Comparison of ENCODE assay signal across 8 cellular contexts in genomic region chr6:83615025-83615999, GRCh38.
A peak's percentile ranks its signal among the peaks of the same experiment; 100 is the strongest.
DNase-seq lines count a peak whose midpoint lies in the region; ATAC-seq and TF ChIP-seq lines count a peak whose summit lies in the region.

No MANE protein-coding gene starts in this region.

- H3K36me3 ChIP-seq in psoas muscle (ENCODE audit: insufficient read depth in 1 of 2, low read depth in 1 of 2): no peaks in the 10 kb centered on the region

- H3K9me3 Mint-ChIP-seq in T-cell: no peaks in the 10 kb centered on the region

- POLR2A ChIA-PET in T-cell (lab: Charles Lee): interaction anchor here in 1 of 2 donors (0.6 kb wide), 1 partner anchor 396 kb away, joined by 8 read pairs; no protein-coding TSS in a partner anchor

- CTCF ChIA-PET in T-cell (lab: Charles Lee): interaction anchor here (0.5 to 1.9 kb wide), 8 partner anchors 11 to 1708 kb away, joined by 4 to 11 read pairs (median 4); no protein-coding TSS in a partner anchor

- no peak overlapping the region for H3K27ac ChIP-seq in psoas muscle

- H3K9me3 ChIP-seq in psoas muscle: no peaks in the 10 kb centered on the region

- WGBS in psoas muscle, 3 donors: 69 to 76% (median 74%) methylated on average over 6 of the region's 6 CpGs

- H3K4me3 ChIP-seq in AG09309 (ENCODE audit: control insufficient read depth, low read depth, low read length) (no peak overlapping the region), epithelial cell of proximal tubule (ENCODE audit: low read depth, low read length) (no peak overlapping the region), psoas muscle (no peak overlapping the region)

- in situ Hi-C loops in GM13976 (cut with MboI; ENCODE audit: low sequenced_read_pairs, unreplicated experiment): loop anchor here (25.0 kb wide), 1 partner anchor 622 kb away; the partner anchor contains the start of gene CEP162

- H3K4me1 Mint-ChIP-seq in T-cell: no peaks in the 10 kb centered on the region

- TF ChIP-seq CTCF in AG09309 (IDR thresholded peaks at IDR 0.05; ENCODE audit: control insufficient read depth, insufficient read depth, low read depth, low read length, missing control alignments) (peak; percentile 62), GM13976 (IDR thresholded peaks at IDR 0.05; ENCODE audit: borderline replicate concordance, control extremely low read depth, extremely low read depth, insufficient read depth, missing control alignments) (peak; percentile 32), epithelial cell of proximal tubule (conservative IDR thresholded peaks at IDR 0.05; ENCODE audit: low read depth, low read length) (peak; percentile 67), psoas muscle (IDR thresholded peaks at IDR 0.05) (peak; percentile 46)

- peak; percentile 5 for DNase-seq in AG09309 (ENCODE audit: low read depth)
- DNase-seq in GM13976 (ENCODE audit: low spot score): peak; percentile 34
- DNase-seq in OCI-M2 (lab: John Stamatoyannopoulos, UW; ENCODE audit: unreplicated experiment): peak; percentile 37
- no peak for DNase-seq in epithelial cell of proximal tubule (ENCODE audit: low read depth)
- DNase-seq in psoas muscle: no peak
- no peak for DNase-seq in activated gamma-delta T cell (lab: John Stamatoyannopoulos, UW)
- DNase-seq in T-cell: no peak

- no peaks in the 10 kb centered on the region for H3K27me3 ChIP-seq in psoas muscle (ENCODE audit: insufficient read depth in 3 of 3, low read length in 2 of 3)

- H3K4me1 ChIP-seq in psoas muscle: no peaks in the 10 kb centered on the region

- no peak overlapping the region for H3K27ac Mint-ChIP-seq in T-cell

- H3K27me3 Mint-ChIP-seq in T-cell: no peaks in the 10 kb centered on the region

- H3K36me3 Mint-ChIP-seq in T-cell: no peaks in the 10 kb centered on the region

- intact Hi-C loops in psoas muscle (cut with DNase I): loop anchor here (5.0 to 10.0 kb wide), 2 partner anchors 602 to 609 kb away; partner anchors contain the start of gene CEP162 (in 1 of the 2)

- ATAC-seq in HG03520 (IDR thresholded peaks at IDR 0.05; ENCODE audit: unreplicated experiment): peak; percentile 64
- ATAC-seq in psoas muscle: no peak
- no peak for ATAC-seq in T-cell (replicated peaks in 1 of 4)

- no peak overlapping the region for H3K4me3 Mint-ChIP-seq in T-cell

Comparison
In these comparisons a context has a peak if more than half of its experiments do, and no peak if none do; other contexts are left out.
1. DNase-seq: peak in AG09309 (single experiment), GM13976 (single experiment) and OCI-M2 (single experiment); none in epithelial cell of proximal tubule (single experiment), psoas muscle (0 of 2), activated gamma-delta T cell (single experiment) and T-cell (0 of 34).
2. Peak in every context shown above with its lines, with median percentiles within 50 percentile points of each other: CTCF ChIP-seq.